ENCODE assay signal across 29 cellular contexts in genomic region chrX:14347523-14347922, GRCh38.
"Had no signal": no experiment of that assay in that cellular context is flagged by ENCODE, and none has a peak within 500 bp of the region (broad histone marks: within the 10 kb centered on the region; RNA-seq: fewer than 3 reads in every experiment).

No MANE protein-coding gene starts in this region.

- H3K27me3 Mint-ChIP-seq: progenitor cell of endocrine pancreas; stimulated activated naive CD8-positive, alpha-beta T cell treated with anti-CD3 and anti-CD28 coated beads, Interleukin-15, Interleukin-2, amounts not matched to agents 100 ng/mL and 50 ng/mL, for 24 hours had no signal

- H2AFZ ChIP-seq: neural progenitor cell, parathyroid adenoma had no signal

- H3K4me1 ChIP-seq: parathyroid adenoma, psoas muscle, right lobe of liver, sigmoid colon, stomach, thyroid gland, tibial nerve, upper lobe of left lung, vagina had no signal

- H3K79me2 ChIP-seq: parathyroid adenoma had no signal

- H3K27me3 ChIP-seq: neural progenitor cell, ovary, right lobe of liver, sigmoid colon, stomach, thyroid gland, tibial nerve, upper lobe of left lung, vagina had no signal

- DNase-seq: natural killer cell; occipital lobe; ovary; posterior cingulate gyrus; psoas muscle; right cardiac atrium; right lobe of liver; sigmoid colon; small intestine; stimulated activated CD4-positive, alpha-beta T cell treated with anti-CD3 and anti-CD28 coated beads, Interleukin-15, amount 100 ng/mL, for 24 hours; stimulated activated CD4-positive, alpha-beta T cell treated with anti-CD3 and anti-CD28 coated beads, Interleukin-2, amount 100 ng/mL, for 24 hours; stimulated activated CD4-positive, alpha-beta T cell treated with anti-CD3 and anti-CD28 coated beads, Interleukin-2, amount 100 ng/mL, for 48 hours; stimulated activated CD4-positive, alpha-beta T cell treated with anti-CD3 and anti-CD28 coated beads, Interleukin-4, amount 100 ng/mL, for 24 hours; stimulated activated naive B cell treated with anti-CD40 and anti-IgM and Interleukin-4, amounts not matched to agents 10 μg/mL and 1 μg/mL and 100 μg/mL, for 72 hours; stimulated activated naive CD4-positive, alpha-beta T cell treated with Interleukin-2 at 50 U/mL for 16 hours; stomach; thyroid gland; trophoblast cell; upper lobe of left lung had no signal

- H3K36me3 Mint-ChIP-seq: natural killer cell; neural progenitor cell; stimulated activated effector memory CD8-positive, alpha-beta T cell treated with anti-CD3 and anti-CD28 coated beads, Interleukin-12 subunit alpha, Interleukin-12 subunit beta, amount 100 ng/mL, for 72 hours; stimulated activated naive B cell treated with anti-CD40 and anti-IgM and Interleukin-4, amounts not matched to agents 10 μg/mL and 1 μg/mL and 100 μg/mL, for 72 hours had no signal

- H3K27ac ChIP-seq: neural progenitor cell, ovary, parathyroid adenoma, psoas muscle, right lobe of liver, sigmoid colon, stomach, thoracic aorta, thyroid gland, tibial nerve, upper lobe of left lung, vagina had no signal

- ATAC-seq: natural killer cell; psoas muscle; right cardiac atrium; right lobe of liver; stimulated activated effector memory CD8-positive, alpha-beta T cell treated with anti-CD3 and anti-CD28 coated beads, Interleukin-12 subunit alpha, Interleukin-12 subunit beta, amount 100 ng/mL, for 72 hours; stimulated activated naive B cell treated with anti-CD40 and anti-IgM and Interleukin-4, amounts not matched to agents 10 μg/mL and 1 μg/mL and 100 μg/mL, for 72 hours had no signal

- H3K4me3 Mint-ChIP-seq: natural killer cell; nephron; neural progenitor cell; stimulated activated effector memory CD8-positive, alpha-beta T cell treated with anti-CD3 and anti-CD28 coated beads, Interleukin-12 subunit alpha, Interleukin-12 subunit beta, amount 100 ng/mL, for 72 hours; stimulated activated naive B cell treated with anti-CD40 and anti-IgM and Interleukin-4, amounts not matched to agents 10 μg/mL and 1 μg/mL and 100 μg/mL, for 72 hours; stimulated activated naive CD8-positive, alpha-beta T cell treated with anti-CD3 and anti-CD28 coated beads, Interleukin-15, Interleukin-2, amounts not matched to agents 100 ng/mL and 50 ng/mL, for 24 hours had no signal

- H3K36me3 ChIP-seq: neural progenitor cell, ovary, right lobe of liver, sigmoid colon, stomach, thoracic aorta, thyroid gland, tibial nerve, upper lobe of left lung, vagina had no signal

- H3K4me1 Mint-ChIP-seq: natural killer cell; stimulated activated effector memory CD8-positive, alpha-beta T cell treated with anti-CD3 and anti-CD28 coated beads, Interleukin-12 subunit alpha, Interleukin-12 subunit beta, amount 100 ng/mL, for 72 hours; stimulated activated naive B cell treated with anti-CD40 and anti-IgM and Interleukin-4, amounts not matched to agents 10 μg/mL and 1 μg/mL and 100 μg/mL, for 72 hours had no signal

- H3K9ac ChIP-seq: neural progenitor cell, parathyroid adenoma had no signal

- H3K9me3 ChIP-seq: ovary, sigmoid colon, thoracic aorta, thyroid gland, tibial nerve, vagina had no signal

- H3K4me2 ChIP-seq: neural progenitor cell had no signal

- H3K4me3 ChIP-seq: neural progenitor cell, ovary, psoas muscle, right lobe of liver, sigmoid colon, stomach, thoracic aorta, thyroid gland, tibial nerve, upper lobe of left lung, vagina had no signal

- FAIRE-seq: small intestine, urothelium cell line had no signal

- H3K27ac Mint-ChIP-seq: natural killer cell; nephron; neural progenitor cell; progenitor cell of endocrine pancreas; stimulated activated effector memory CD8-positive, alpha-beta T cell treated with anti-CD3 and anti-CD28 coated beads, Interleukin-12 subunit alpha, Interleukin-12 subunit beta, amount 100 ng/mL, for 72 hours; stimulated activated naive B cell treated with anti-CD40 and anti-IgM and Interleukin-4, amounts not matched to agents 10 μg/mL and 1 μg/mL and 100 μg/mL, for 72 hours; stimulated activated naive CD8-positive, alpha-beta T cell treated with anti-CD3 and anti-CD28 coated beads, Interleukin-15, Interleukin-2, amounts not matched to agents 100 ng/mL and 50 ng/mL, for 24 hours had no signal
